ENCODE assay signal across 19 cellular contexts in genomic region chr1:33029921-33030320, GRCh38. TPM values are rescaled to one million over a fixed set of nuclear protein-coding genes. Genes with fewer than 3 reads are reported as not detected.
DNase-seq lines count a peak whose midpoint lies in the region; ATAC-seq and TF ChIP-seq lines count a peak whose summit lies in the region.
"Had no signal": no experiment of that assay in that cellular context is flagged by ENCODE, and none has a peak within 500 bp of the region (broad histone marks: within the 10 kb centered on the region; RNA-seq: fewer than 3 reads in every experiment).

No MANE protein-coding gene starts in this region.

- no peaks in the 10 kb centered on the region for H3K27me3 Mint-ChIP-seq in activated naive CD8-positive, alpha-beta T cell treated with anti-CD3 and anti-CD28 coated beads, Interleukin-2, amount 50 U/mL, for 24 hours
- H3K27me3 Mint-ChIP-seq in activated naive CD8-positive, alpha-beta T cell treated with anti-CD3 and anti-CD28 coated beads for 36 hours, result no peaks in the 10 kb centered on the region
- H3K27me3 Mint-ChIP-seq in CD14-positive monocyte (ENCODE audit: low read depth in 3 of 3), result no peaks in the 10 kb centered on the region

- ATAC-seq in activated naive CD8-positive, alpha-beta T cell treated with anti-CD3 and anti-CD28 coated beads, Interleukin-2, amount 50 U/mL, for 24 hours, result no peak
- ATAC-seq in left ventricle myocardium superior (peak; percentile 40), GM18868 (IDR thresholded peaks at IDR 0.05; ENCODE audit: unreplicated experiment) (no peak), HG03432 (IDR thresholded peaks at IDR 0.05; ENCODE audit: unreplicated experiment) (no peak)
- ATAC-seq: HCT116, Panc1 had no signal

- WGBS in stomach, 5 donors, result 83 to 91% (median 85%) methylated on average over 5 of the region's 5 CpGs

- H3K4me3 Mint-ChIP-seq in activated naive CD8-positive, alpha-beta T cell treated with anti-CD3 and anti-CD28 coated beads, Interleukin-2, amount 50 U/mL, for 24 hours, result peak overlapping the region; percentile 13
- H3K4me3 Mint-ChIP-seq in activated naive CD8-positive, alpha-beta T cell treated with anti-CD3 and anti-CD28 coated beads for 36 hours, result no peak overlapping the region
- H3K4me3 Mint-ChIP-seq in CD14-positive monocyte, result no peak overlapping the region

- no peaks in the 10 kb centered on the region for H3K9me3 Mint-ChIP-seq in activated naive CD8-positive, alpha-beta T cell treated with anti-CD3 and anti-CD28 coated beads, Interleukin-2, amount 50 U/mL, for 24 hours
- no peaks in the 10 kb centered on the region for H3K9me3 Mint-ChIP-seq in activated naive CD8-positive, alpha-beta T cell treated with anti-CD3 and anti-CD28 coated beads for 36 hours
- no peaks in the 10 kb centered on the region for H3K9me3 Mint-ChIP-seq in CD14-positive monocyte

- peaks cover 70% of the 10 kb centered on the region for H3K36me3 Mint-ChIP-seq in activated naive CD8-positive, alpha-beta T cell treated with anti-CD3 and anti-CD28 coated beads, Interleukin-2, amount 50 U/mL, for 24 hours (ENCODE audit: low read depth)
- H3K36me3 Mint-ChIP-seq in activated naive CD8-positive, alpha-beta T cell treated with anti-CD3 and anti-CD28 coated beads for 36 hours, result peaks cover 57% of the 10 kb centered on the region
- H3K36me3 Mint-ChIP-seq in CD14-positive monocyte, result peaks cover 29 to 43% of the 10 kb centered on the region in 2 donors

- H3K27me3 ChIP-seq in skeletal muscle tissue (ENCODE audit: control insufficient read depth in 3 of 3, insufficient read depth in 3 of 3, low read length in 3 of 3), result no peaks in the 10 kb centered on the region
- H3K27me3 ChIP-seq in stomach, result no peaks in the 10 kb centered on the region

- H3K9ac ChIP-seq in skeletal muscle tissue (ENCODE audit: low read depth in 1 of 3, low read length in 3 of 3), result peak overlapping the region in 1 of 3 donors; percentile 3
- H3K9ac ChIP-seq: KMS-11 had no signal

- peaks cover 40 to 55% (median 49%) of the 10 kb centered on the region in 3 donors for H3K4me1 ChIP-seq in skeletal muscle tissue (ENCODE audit: control insufficient read depth in 3 of 3, insufficient read depth in 3 of 3, low read length in 3 of 3)
- peaks cover 46 to 94% (median 70%) of the 10 kb centered on the region in 4 donors for H3K4me1 ChIP-seq in stomach

- no peak for TF ChIP-seq EP300 in stomach (IDR thresholded peaks at IDR 0.05)

- no peak for TF ChIP-seq POLR2A in stomach (IDR thresholded peaks at IDR 0.05)

- H3K36me3 ChIP-seq in skeletal muscle tissue (ENCODE audit: control insufficient read depth in 3 of 3, insufficient read depth in 3 of 3, low read length in 3 of 3), result peaks cover 3 to 15% (median 3%) of the 10 kb centered on the region in 3 donors
- peaks cover 0 to 25% (median 11%) of the 10 kb centered on the region in 4 donors for H3K36me3 ChIP-seq in stomach

- TF ChIP-seq CTCF in CD14-positive monocyte (IDR thresholded peaks at IDR 0.05) (no peak), stomach (IDR thresholded peaks at IDR 0.05) (no peak)

- DNase-seq in activated naive CD8-positive, alpha-beta T cell treated with anti-CD3 and anti-CD28 coated beads, Interleukin-2, amount 50 U/mL, for 24 hours, result no peak
- no peak for DNase-seq in activated naive CD8-positive, alpha-beta T cell treated with anti-CD3 and anti-CD28 coated beads for 36 hours
- DNase-seq in CD14-positive monocyte (ENCODE audit: low spot score) (no peak), left ventricle myocardium superior (no peak), stomach (no peak)
- DNase-seq: 8988T, C1 segment of cervical spinal cord, GOT3, NCI-H1105 treated with DMSO at 0.1 percent for 48 hours, NCI-H2029 treated with DMSO at 0.1 percent for 48 hours, NCI-H345, NCI-H524, NCI-H774 had no signal

- H3K4me3 ChIP-seq in skeletal muscle tissue (ENCODE audit: low read length in 3 of 3) (no peak overlapping the region), stomach (no peak overlapping the region)

- peaks cover 83% of the 10 kb centered on the region for H3K4me1 Mint-ChIP-seq in activated naive CD8-positive, alpha-beta T cell treated with anti-CD3 and anti-CD28 coated beads, Interleukin-2, amount 50 U/mL, for 24 hours
- peaks cover 73% of the 10 kb centered on the region for H3K4me1 Mint-ChIP-seq in activated naive CD8-positive, alpha-beta T cell treated with anti-CD3 and anti-CD28 coated beads for 36 hours
- peaks cover 71% of the 10 kb centered on the region for H3K4me1 Mint-ChIP-seq in CD14-positive monocyte

- intact Hi-C loops in CD14-positive monocyte (cut with micrococcal nuclease), result loop anchor here in 1 of 2 donors (5.0 kb wide), 1 partner anchor 38 kb away; no protein-coding TSS in a partner anchor
- intact Hi-C loops in left ventricle myocardium superior (cut with micrococcal nuclease), result no loop called here
- intact Hi-C loops in stomach (cut with DNase I; ENCODE audit: low total_unique reads), result no loop called here

- no peaks in the 10 kb centered on the region for H3K9me3 ChIP-seq in skeletal muscle tissue (ENCODE audit: control insufficient read depth in 3 of 3, low read length in 3 of 3)
- H3K9me3 ChIP-seq in stomach, result no peaks in the 10 kb centered on the region

- peak overlapping the region; percentile 22 for H3K27ac ChIP-seq in skeletal muscle tissue (ENCODE audit: low read depth, low read length)
- H3K27ac ChIP-seq in stomach, result peak overlapping the region in 2 of 5 donors; percentile 22 to 47
- H3K27ac ChIP-seq: KMS-11 had no signal

- H3K27ac Mint-ChIP-seq in activated naive CD8-positive, alpha-beta T cell treated with anti-CD3 and anti-CD28 coated beads, Interleukin-2, amount 50 U/mL, for 24 hours, result no peak overlapping the region
- H3K27ac Mint-ChIP-seq in activated naive CD8-positive, alpha-beta T cell treated with anti-CD3 and anti-CD28 coated beads for 36 hours, result no peak overlapping the region
- H3K27ac Mint-ChIP-seq in CD14-positive monocyte, result peak overlapping the region in 6 of 7 donors; percentile 79 to 97 (median 93)

RNA-seq across cellular contexts. Expression of gene AK2, which starts 6.8 kb away (rescaled TPM):
- total RNA-seq in activated naive CD8-positive, alpha-beta T cell treated with anti-CD3 and anti-CD28 coated beads for 36 hours, result 100 to 1,000 TPM; 372 to 389 TPM
- polyA plus RNA-seq in CD14-positive monocyte (100 to 1,000 TPM; 162 to 180 TPM), stomach (100 to 1,000 TPM in 2 of 3 donors, 10 to 100 TPM in 1; 98.8 to 129 (median 107) TPM)
- total RNA-seq in left ventricle myocardium superior (121 TPM), skeletal muscle tissue (64.2 TPM), stomach (100 to 1,000 TPM in 4 of 5 donors, 10 to 100 TPM in 1; 71.0 to 263 (median 124) TPM)

RNA-seq across cellular contexts. Expression of gene AZIN2, which starts 51.0 kb away (rescaled TPM):
- total RNA-seq in activated naive CD8-positive, alpha-beta T cell treated with anti-CD3 and anti-CD28 coated beads for 36 hours, result 1 to 10 TPM; 1.8 to 3.6 TPM
- polyA plus RNA-seq in CD14-positive monocyte (under 1 TPM in 1 of 2 donors, not detected in 1; 0.89 TPM), stomach (1 to 10 TPM in 2 of 3 donors, under 1 TPM in 1; 0.61 to 2.0 (median 1.1) TPM)
- total RNA-seq in left ventricle myocardium superior (3.3 TPM), skeletal muscle tissue (5.7 TPM), stomach (10 to 100 TPM in 2 of 5 donors, 1 to 10 TPM in 2, not detected in 1; 2.0 to 39.7 (median 6.8) TPM)

Comparison
In these comparisons a context has a peak if more than half of its experiments do, and no peak if none do; other contexts are left out.
1. H3K27ac Mint-ChIP-seq: peak in CD14-positive monocyte (6 of 7); none in activated naive CD8-positive, alpha-beta T cell treated with anti-CD3 and anti-CD28 coated beads, Interleukin-2, amount 50 U/mL, for 24 hours (single experiment) and activated naive CD8-positive, alpha-beta T cell treated with anti-CD3 and anti-CD28 coated beads for 36 hours (single experiment).